8 cellular contexts compared by ENCODE assay signal in the genomic region with DNA sequence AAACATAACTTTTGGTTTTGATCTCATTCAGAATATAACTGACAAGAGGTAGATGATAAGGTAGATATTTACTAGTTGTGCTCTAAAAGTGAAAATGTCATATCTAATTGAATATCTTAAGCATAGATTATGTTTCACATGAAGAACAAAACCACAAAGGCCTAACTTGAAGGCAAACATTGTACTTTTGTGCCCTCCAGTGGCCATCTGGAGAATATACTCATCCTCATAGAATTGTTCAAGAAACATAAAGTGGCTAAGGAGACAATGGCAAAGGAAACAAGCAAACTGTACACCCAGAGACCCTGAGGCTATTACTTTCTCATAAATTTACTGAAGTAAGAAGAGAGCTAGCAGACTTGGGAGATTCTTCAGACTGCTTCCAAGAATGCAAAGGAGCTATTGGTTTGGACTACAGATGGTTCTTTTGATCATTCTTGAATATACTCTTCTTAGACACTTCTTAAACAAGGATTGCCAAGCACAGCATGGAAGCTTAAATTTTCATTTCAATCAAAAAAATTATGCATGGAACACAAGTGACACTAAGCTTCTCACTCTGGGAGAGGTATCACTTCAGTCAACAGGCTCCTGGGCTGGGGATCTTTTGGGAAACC.
A peak's percentile ranks its signal among the peaks of the same experiment; 100 is the strongest.
DNase-seq lines count a peak whose midpoint lies in the region; TF ChIP-seq lines count a peak whose summit lies in the region.

No MANE protein-coding gene starts in this region.

- H2AFZ ChIP-seq in SU-DHL-6 (ENCODE audit: low read depth, low read length, severe bottlenecking): no peak overlapping the region

- no peak for TF ChIP-seq EP300 in tibial nerve (IDR thresholded peaks at IDR 0.05)

- H3K4me3 ChIP-seq in AG04450 (ENCODE audit: low read depth, low read length) (no peak overlapping the region), SU-DHL-6 (ENCODE audit: insufficient read depth, low read length, poor library complexity, severe bottlenecking) (no peak overlapping the region), colonic mucosa (no peak overlapping the region), tibial nerve (no peak overlapping the region)

- H3K4me1 ChIP-seq in colonic mucosa (peaks cover 9% of the 10 kb centered on the region), tibial nerve (peaks cover 0 to 5% (median 0%) of the 10 kb centered on the region in 4 donors)

- H3K36me3 ChIP-seq in SU-DHL-6 (ENCODE audit: low read length) (no peaks in the 10 kb centered on the region), colonic mucosa (no peaks in the 10 kb centered on the region), tibial nerve (no peaks in the 10 kb centered on the region)

- no peak overlapping the region for H3K9ac ChIP-seq in SU-DHL-6 (ENCODE audit: low read length)
- no peak overlapping the region for H3K9ac ChIP-seq in colonic mucosa (ENCODE audit: low read depth in 2 of 2, low read length in 2 of 2)

- POLR2A ChIA-PET in AG04450 (lab: Yijun Ruan, JAX) (no interaction called here), GM10248 (lab: Yijun Ruan, JAX) (no interaction called here)

- CTCF ChIA-PET in AG04450 (lab: Charles Lee): interaction anchor here (0.5 to 2.4 kb wide), 59 partner anchors 12 to 1279 kb away, joined by 3 to 22 read pairs (median 4); no protein-coding TSS in a partner anchor
- CTCF ChIA-PET in GM10248 (lab: Yijun Ruan, JAX): interaction anchor here (0.7 to 2.0 kb wide), 29 partner anchors 8 to 1227 kb away, joined by 3 to 23 read pairs (median 4); no protein-coding TSS in a partner anchor

- no peak overlapping the region for H3K4me2 ChIP-seq in SU-DHL-6 (ENCODE audit: low read depth, low read length, poor library complexity, severe bottlenecking)

- H3K27ac ChIP-seq in AG04450 (ENCODE audit: low read depth, low read length): no peak overlapping the region
- H3K27ac ChIP-seq in SU-DHL-6 (ENCODE audit: low read depth, low read length): no peak overlapping the region
- no peak overlapping the region for H3K27ac ChIP-seq in colonic mucosa
- no peak overlapping the region for H3K27ac ChIP-seq in tibial nerve

- H3K9me3 ChIP-seq in AG04450 (ENCODE audit: control insufficient read depth, insufficient read depth, low read length): no peaks in the 10 kb centered on the region
- H3K9me3 ChIP-seq in SU-DHL-6 (ENCODE audit: insufficient read depth, low read length): no peaks in the 10 kb centered on the region
- H3K9me3 ChIP-seq in colonic mucosa: no peaks in the 10 kb centered on the region
- H3K9me3 ChIP-seq in tibial nerve: no peaks in the 10 kb centered on the region

- H3F3A ChIP-seq in SU-DHL-6 (ENCODE audit: insufficient read depth): no peaks in the 10 kb centered on the region

- H3K9me2 ChIP-seq in SU-DHL-6 (replicated peaks; ENCODE audit: insufficient read depth, low read length): no peaks in the 10 kb centered on the region

- intact Hi-C loops in colonic mucosa (cut with DNase I): loop anchor here (5.0 kb wide), 1 partner anchor 1204 kb away; no protein-coding TSS in a partner anchor

- no peaks in the 10 kb centered on the region for H4K20me1 ChIP-seq in SU-DHL-6 (ENCODE audit: low read depth, low read length)

- H3K79me2 ChIP-seq in SU-DHL-6 (ENCODE audit: insufficient read depth, low read length): no peaks in the 10 kb centered on the region

- TF ChIP-seq POLR2A in tibial nerve (IDR thresholded peaks at IDR 0.05): no peak

- peak; percentile 73 for TF ChIP-seq CTCF in AG04450 (IDR thresholded peaks at IDR 0.05; ENCODE audit: low read depth, low read length)
- peak; percentile 79 for TF ChIP-seq CTCF in GM10248 (IDR thresholded peaks at IDR 0.05; ENCODE audit: control extremely low read depth, extremely low read depth, low read depth, missing control alignments)
- peak; percentile 25 for TF ChIP-seq CTCF in SU-DHL-6 (IDR thresholded peaks at IDR 0.05; ENCODE audit: insufficient read depth, low read length, poor library complexity, severe bottlenecking)
- peak; percentile 76 for TF ChIP-seq CTCF in colonic mucosa (IDR thresholded peaks at IDR 0.05)
- TF ChIP-seq CTCF in tibial nerve (IDR thresholded peaks at IDR 0.05): peak; percentile 61 to 80 (median 65)

- DNase-seq in AG04450 (ENCODE audit: low read depth, low spot score): peak; percentile 53
- peak; percentile 39 for DNase-seq in GM10248 (ENCODE audit: extremely low spot score)
- peak; percentile 48 for DNase-seq in HCEC 1CT
- DNase-seq in LoVo (ENCODE audit: low spot score): peak; percentile 64
- DNase-seq in colonic mucosa: peak; percentile 68
- peak; percentile 79 to 85 for DNase-seq in lung microvascular endothelial cell (ENCODE audit: low read depth in 2 of 2)
- peak in 1 of 2 donors; percentile 56 for DNase-seq in tibial nerve (ENCODE audit: low spot score in 2 of 2)

- H3K27me3 ChIP-seq in AG04450 (ENCODE audit: control insufficient read depth, insufficient read depth, low read length): no peaks in the 10 kb centered on the region
- no peaks in the 10 kb centered on the region for H3K27me3 ChIP-seq in SU-DHL-6 (ENCODE audit: low read length)
- H3K27me3 ChIP-seq in colonic mucosa: no peaks in the 10 kb centered on the region
- no peaks in the 10 kb centered on the region for H3K27me3 ChIP-seq in tibial nerve

Comparison
In these comparisons a context has a peak if more than half of its experiments do, and no peak if none do; other contexts are left out.
1. CTCF ChIP-seq: peak in every context shown above with its lines; median percentile 79 in GM10248; 76 in colonic mucosa; 73 in AG04450; 65 in tibial nerve; 25 in SU-DHL-6.